In the genomic region with DNA sequence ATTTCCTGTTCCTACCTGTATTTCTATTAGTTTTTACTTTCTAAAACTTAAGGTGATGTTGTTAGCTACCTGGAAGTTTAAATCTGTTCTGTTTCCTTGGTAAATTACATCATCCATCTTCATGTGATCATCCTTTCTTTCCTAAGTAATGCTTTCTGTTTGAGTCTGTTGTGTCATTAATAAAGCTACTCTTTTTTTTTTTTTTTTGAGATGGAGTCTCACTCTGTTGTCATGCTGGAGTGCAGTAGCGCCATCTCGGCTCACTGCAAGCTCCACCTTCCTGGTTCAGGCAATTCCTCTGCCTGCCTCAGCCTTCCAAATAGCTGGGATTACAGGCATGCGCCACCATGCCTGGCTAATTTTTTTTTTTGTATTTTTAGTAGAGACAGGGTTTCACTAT, we compare ENCODE assay signal across 16 cellular contexts.
DNase-seq lines count a peak whose midpoint lies in the region; ATAC-seq and TF ChIP-seq lines count a peak whose summit lies in the region.
"Had no signal": no experiment of that assay in that cellular context is flagged by ENCODE, and none has a peak within 500 bp of the region (broad histone marks: within the 10 kb centered on the region; RNA-seq: fewer than 3 reads in every experiment).

No MANE protein-coding gene starts in this region.

- H3K36me3 Mint-ChIP-seq in activated T-cell treated with anti-CD3 and anti-CD28 coated beads, Interleukin-2, amount 50 U/mL, for 24 hours (ENCODE audit: low read depth), result peaks cover 95% of the 10 kb centered on the region
- peaks cover 74% of the 10 kb centered on the region for H3K36me3 Mint-ChIP-seq in stimulated activated memory B cell treated with anti-CD40 and anti-IgM and Interleukin-4, amounts not matched to agents 10 μg/mL and 1 μg/mL and 100 μg/mL, for 72 hours

- no peak for TF ChIP-seq CTCF in fibroblast of pulmonary artery (IDR thresholded peaks at IDR 0.05; ENCODE audit: low read length, missing control alignments)

- in situ Hi-C loops in SK-MEL-5 (cut with HindIII; ENCODE audit: low pct_unique_long_range_greater_than_20kb, low sequenced_read_pairs), result no loop called here

- H3K9me3 Mint-ChIP-seq in activated T-cell treated with anti-CD3 and anti-CD28 coated beads, Interleukin-2, amount 50 U/mL, for 24 hours, result no peaks in the 10 kb centered on the region
- no peaks in the 10 kb centered on the region for H3K9me3 Mint-ChIP-seq in stimulated activated memory B cell treated with anti-CD40 and anti-IgM and Interleukin-4, amounts not matched to agents 10 μg/mL and 1 μg/mL and 100 μg/mL, for 72 hours
- H3K9me3 Mint-ChIP-seq: activated naive CD4-positive, alpha-beta T cell treated with anti-CD3 and anti-CD28 coated beads, Interleukin-2, amount 50 U/mL, for 72 hours; CD4-positive, alpha-beta memory T cell; immature natural killer cell had no signal

- H3K27ac Mint-ChIP-seq in activated T-cell treated with anti-CD3 and anti-CD28 coated beads, Interleukin-2, amount 50 U/mL, for 24 hours, result peak overlapping the region; percentile 35
- H3K27ac Mint-ChIP-seq in stimulated activated memory B cell treated with anti-CD40 and anti-IgM and Interleukin-4, amounts not matched to agents 10 μg/mL and 1 μg/mL and 100 μg/mL, for 72 hours, result peak overlapping the region; percentile 44

- no peak overlapping the region for H3K4me3 ChIP-seq in fibroblast of pulmonary artery (replicated peaks; ENCODE audit: low read depth, low read length)
- H3K4me3 ChIP-seq: tibial nerve had no signal

- DNase-seq in activated T-cell treated with anti-CD3 and anti-CD28 coated beads, Interleukin-2, amount 50 U/mL, for 24 hours, result no peak
- DNase-seq in activated T-cell treated with anti-CD3 and anti-CD28 coated beads, Interleukin-2, amount 50 U/mL, for 1 hour, result no peak
- DNase-seq in SK-MEL-5 (ENCODE audit: low read depth, low spot score) (peak; percentile 7), fibroblast of pulmonary artery (ENCODE audit: low read depth) (peak; percentile 18), HCEC 1CT (no peak), NCI-H2081 (lab: John Stamatoyannopoulos, UW) (no peak)
- DNase-seq in stimulated activated CD4-positive, alpha-beta T cell treated with anti-CD3 and anti-CD28 coated beads, Interleukin-1b, Interleukin-23, amount 100 ng/mL, for 48 hours, result no peak
- DNase-seq: CD4-positive, alpha-beta memory T cell; effector memory CD4-positive, alpha-beta T cell; immature natural killer cell; NCI-H1048; NCI-H2171; stimulated activated CD4-positive, alpha-beta T cell treated with anti-CD3 and anti-CD28 coated beads, Interleukin-4, amount 100 ng/mL, for 4 hours had no signal

- no peaks in the 10 kb centered on the region for H3K27me3 Mint-ChIP-seq in activated T-cell treated with anti-CD3 and anti-CD28 coated beads, Interleukin-2, amount 50 U/mL, for 24 hours
- H3K27me3 Mint-ChIP-seq in stimulated activated memory B cell treated with anti-CD40 and anti-IgM and Interleukin-4, amounts not matched to agents 10 μg/mL and 1 μg/mL and 100 μg/mL, for 72 hours, result no peaks in the 10 kb centered on the region
- H3K27me3 Mint-ChIP-seq: CD4-positive, alpha-beta memory T cell had no signal

- H3K4me1 Mint-ChIP-seq in activated T-cell treated with anti-CD3 and anti-CD28 coated beads, Interleukin-2, amount 50 U/mL, for 24 hours (ENCODE audit: low read depth), result peaks cover 12% of the 10 kb centered on the region
- no peaks in the 10 kb centered on the region for H3K4me1 Mint-ChIP-seq in stimulated activated memory B cell treated with anti-CD40 and anti-IgM and Interleukin-4, amounts not matched to agents 10 μg/mL and 1 μg/mL and 100 μg/mL, for 72 hours

- ATAC-seq in stimulated activated memory B cell treated with anti-CD40 and anti-IgM and Interleukin-4, amounts not matched to agents 10 μg/mL and 1 μg/mL and 100 μg/mL, for 72 hours, result no peak

- H3K4me3 Mint-ChIP-seq in activated T-cell treated with anti-CD3 and anti-CD28 coated beads, Interleukin-2, amount 50 U/mL, for 24 hours, result no peak overlapping the region
- no peak overlapping the region for H3K4me3 Mint-ChIP-seq in stimulated activated memory B cell treated with anti-CD40 and anti-IgM and Interleukin-4, amounts not matched to agents 10 μg/mL and 1 μg/mL and 100 μg/mL, for 72 hours
- H3K4me3 Mint-ChIP-seq: CD4-positive, alpha-beta memory T cell; immature natural killer cell had no signal

Comparison
In these comparisons a context has a peak if more than half of its experiments do, and no peak if none do; other contexts are left out.
1. DNase-seq: peak in SK-MEL-5 (single experiment) and fibroblast of pulmonary artery (single experiment); none in activated T-cell treated with anti-CD3 and anti-CD28 coated beads, Interleukin-2, amount 50 U/mL, for 24 hours (single experiment), activated T-cell treated with anti-CD3 and anti-CD28 coated beads, Interleukin-2, amount 50 U/mL, for 1 hour (single experiment), HCEC 1CT (single experiment), stimulated activated CD4-positive, alpha-beta T cell treated with anti-CD3 and anti-CD28 coated beads, Interleukin-1b, Interleukin-23, amount 100 ng/mL, for 48 hours (single experiment) and NCI-H2081 (0 of 2).